ENCODE assay signal across 1 cellular context in the genomic region with DNA sequence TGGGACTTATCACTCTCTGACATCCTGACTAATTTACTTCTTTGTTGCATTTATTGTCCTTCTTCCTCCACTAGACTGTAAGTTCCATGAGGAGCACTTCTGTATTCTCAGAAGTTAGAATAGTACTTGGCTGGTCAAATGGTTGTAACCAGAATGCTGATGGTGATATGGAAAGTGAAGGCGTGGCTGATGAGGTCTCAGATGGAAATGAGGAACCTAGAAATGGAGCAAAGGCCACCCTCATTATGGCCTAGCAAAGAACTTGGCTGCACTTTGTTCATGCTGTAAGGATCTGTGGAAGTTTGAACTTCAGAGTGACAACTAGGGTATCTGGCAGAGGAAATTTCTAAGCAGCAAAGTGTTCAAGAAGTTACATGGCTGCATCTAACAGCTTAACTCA.
TF ChIP-seq lines count a peak whose summit lies in the region.

No MANE protein-coding gene starts in this region.

TF ChIP-seq in HepG2, 621 proteins besides CTCF, POLR2A, EP300 and RAD21 (continued from another document):
- TF ChIP-seq, protein P1, sequence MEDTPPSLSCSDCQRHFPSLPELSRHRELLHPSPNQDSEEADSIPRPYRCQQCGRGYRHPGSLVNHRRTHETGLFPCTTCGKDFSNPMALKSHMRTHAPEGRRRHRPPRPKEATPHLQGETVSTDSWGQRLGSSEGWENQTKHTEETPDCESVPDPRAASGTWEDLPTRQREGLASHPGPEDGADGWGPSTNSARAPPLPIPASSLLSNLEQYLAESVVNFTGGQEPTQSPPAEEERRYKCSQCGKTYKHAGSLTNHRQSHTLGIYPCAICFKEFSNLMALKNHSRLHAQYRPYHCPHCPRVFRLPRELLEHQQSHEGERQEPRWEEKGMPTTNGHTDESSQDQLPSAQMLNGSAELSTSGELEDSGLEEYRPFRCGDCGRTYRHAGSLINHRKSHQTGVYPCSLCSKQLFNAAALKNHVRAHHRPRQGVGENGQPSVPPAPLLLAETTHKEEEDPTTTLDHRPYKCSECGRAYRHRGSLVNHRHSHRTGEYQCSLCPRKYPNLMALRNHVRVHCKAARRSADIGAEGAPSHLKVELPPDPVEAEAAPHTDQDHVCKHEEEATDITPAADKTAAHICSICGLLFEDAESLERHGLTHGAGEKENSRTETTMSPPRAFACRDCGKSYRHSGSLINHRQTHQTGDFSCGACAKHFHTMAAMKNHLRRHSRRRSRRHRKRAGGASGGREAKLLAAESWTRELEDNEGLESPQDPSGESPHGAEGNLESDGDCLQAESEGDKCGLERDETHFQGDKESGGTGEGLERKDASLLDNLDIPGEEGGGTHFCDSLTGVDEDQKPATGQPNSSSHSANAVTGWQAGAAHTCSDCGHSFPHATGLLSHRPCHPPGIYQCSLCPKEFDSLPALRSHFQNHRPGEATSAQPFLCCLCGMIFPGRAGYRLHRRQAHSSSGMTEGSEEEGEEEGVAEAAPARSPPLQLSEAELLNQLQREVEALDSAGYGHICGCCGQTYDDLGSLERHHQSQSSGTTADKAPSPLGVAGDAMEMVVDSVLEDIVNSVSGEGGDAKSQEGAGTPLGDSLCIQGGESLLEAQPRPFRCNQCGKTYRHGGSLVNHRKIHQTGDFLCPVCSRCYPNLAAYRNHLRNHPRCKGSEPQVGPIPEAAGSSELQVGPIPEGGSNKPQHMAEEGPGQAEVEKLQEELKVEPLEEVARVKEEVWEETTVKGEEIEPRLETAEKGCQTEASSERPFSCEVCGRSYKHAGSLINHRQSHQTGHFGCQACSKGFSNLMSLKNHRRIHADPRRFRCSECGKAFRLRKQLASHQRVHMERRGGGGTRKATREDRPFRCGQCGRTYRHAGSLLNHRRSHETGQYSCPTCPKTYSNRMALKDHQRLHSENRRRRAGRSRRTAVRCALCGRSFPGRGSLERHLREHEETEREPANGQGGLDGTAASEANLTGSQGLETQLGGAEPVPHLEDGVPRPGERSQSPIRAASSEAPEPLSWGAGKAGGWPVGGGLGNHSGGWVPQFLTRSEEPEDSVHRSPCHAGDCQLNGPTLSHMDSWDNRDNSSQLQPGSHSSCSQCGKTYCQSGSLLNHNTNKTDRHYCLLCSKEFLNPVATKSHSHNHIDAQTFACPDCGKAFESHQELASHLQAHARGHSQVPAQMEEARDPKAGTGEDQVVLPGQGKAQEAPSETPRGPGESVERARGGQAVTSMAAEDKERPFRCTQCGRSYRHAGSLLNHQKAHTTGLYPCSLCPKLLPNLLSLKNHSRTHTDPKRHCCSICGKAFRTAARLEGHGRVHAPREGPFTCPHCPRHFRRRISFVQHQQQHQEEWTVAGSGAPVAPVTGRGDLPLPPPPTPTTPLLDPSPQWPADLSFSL (CRISPR knock-in tag; IDR thresholded peaks at IDR 0.05): no peak
- no peak for TF ChIP-seq WIZ (CRISPR knock-in tag; IDR thresholded peaks at IDR 0.05)
- TF ChIP-seq, protein P2, sequence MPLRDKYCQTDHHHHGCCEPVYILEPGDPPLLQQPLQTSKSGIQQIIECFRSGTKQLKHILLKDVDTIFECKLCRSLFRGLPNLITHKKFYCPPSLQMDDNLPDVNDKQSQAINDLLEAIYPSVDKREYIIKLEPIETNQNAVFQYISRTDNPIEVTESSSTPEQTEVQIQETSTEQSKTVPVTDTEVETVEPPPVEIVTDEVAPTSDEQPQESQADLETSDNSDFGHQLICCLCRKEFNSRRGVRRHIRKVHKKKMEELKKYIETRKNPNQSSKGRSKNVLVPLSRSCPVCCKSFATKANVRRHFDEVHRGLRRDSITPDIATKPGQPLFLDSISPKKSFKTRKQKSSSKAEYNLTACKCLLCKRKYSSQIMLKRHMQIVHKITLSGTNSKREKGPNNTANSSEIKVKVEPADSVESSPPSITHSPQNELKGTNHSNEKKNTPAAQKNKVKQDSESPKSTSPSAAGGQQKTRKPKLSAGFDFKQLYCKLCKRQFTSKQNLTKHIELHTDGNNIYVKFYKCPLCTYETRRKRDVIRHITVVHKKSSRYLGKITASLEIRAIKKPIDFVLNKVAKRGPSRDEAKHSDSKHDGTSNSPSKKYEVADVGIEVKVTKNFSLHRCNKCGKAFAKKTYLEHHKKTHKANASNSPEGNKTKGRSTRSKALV (CRISPR knock-in tag; IDR thresholded peaks at IDR 0.05): no peak
- no peak for TF ChIP-seq RBAK (CRISPR knock-in tag; IDR thresholded peaks at IDR 0.05)
TF ChIP-seq in HepG2: peak in this region for 0.
